In the genomic region with DNA sequence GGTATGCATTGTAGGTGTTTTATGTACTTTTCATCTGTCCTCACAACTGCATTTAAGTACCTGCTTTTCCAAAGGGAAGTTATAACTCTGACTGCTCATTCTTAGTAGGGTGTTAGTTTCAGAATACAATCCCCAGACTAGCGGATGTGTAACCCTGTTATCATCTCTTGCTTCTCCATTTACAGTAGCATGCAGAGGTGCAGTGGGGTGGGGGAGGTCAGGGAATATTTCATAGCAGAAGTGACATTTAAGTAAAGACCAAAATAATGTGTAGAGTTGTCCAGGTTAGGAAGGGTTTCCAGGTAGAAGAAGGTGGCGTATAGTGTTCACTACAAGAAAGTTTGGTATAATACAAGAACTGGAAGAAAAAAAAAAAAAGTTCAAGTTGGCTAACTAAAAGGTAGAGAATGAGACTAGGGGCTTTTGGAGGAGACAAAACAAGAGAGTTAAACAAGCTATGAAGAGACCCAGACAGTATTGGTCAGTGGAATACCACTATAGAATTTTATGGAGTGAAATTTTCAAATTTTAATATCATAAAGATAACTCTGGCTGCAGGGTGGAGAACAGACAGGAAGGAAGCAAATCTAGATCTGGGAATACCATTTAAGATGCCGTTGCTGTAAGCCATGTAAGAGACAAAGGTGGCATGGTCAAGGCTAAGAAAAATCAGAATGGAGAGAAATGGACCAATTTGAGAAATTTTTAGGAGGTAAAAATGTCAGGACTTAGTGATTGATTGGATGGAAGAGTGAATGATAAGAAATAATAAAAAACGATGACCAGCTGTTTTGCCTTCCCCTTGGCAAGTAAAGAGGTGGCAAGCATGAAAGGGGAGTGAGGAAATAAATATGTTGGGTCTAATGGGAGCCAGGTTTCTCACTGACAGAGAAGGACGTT, we compare ENCODE assay signal across 1 cellular context.
TF ChIP-seq lines count a peak whose summit lies in the region.

No MANE protein-coding gene starts in this region.

TF ChIP-seq in K562, 482 proteins besides CTCF, POLR2A, EP300 and RAD21 (continued from another document and continues in another):
- TF ChIP-seq PURB (CRISPR knock-in tag; IDR thresholded peaks at IDR 0.05; ENCODE audit: low read depth): no peak
- TF ChIP-seq MYC (IDR thresholded peaks at IDR 0.05; ENCODE audit: low read depth, low read length): no peak; the same call in 1 of the 2 replicates
- TF ChIP-seq MYC (CRISPR knock-in tag; IDR thresholded peaks at IDR 0.05; ENCODE audit: borderline replicate concordance, low read depth): 0 out of 2 replicates have a peak, but pooled peaks have one; percentile 32
- peak; percentile 18; the same call in 1 of the 2 replicates for TF ChIP-seq SMARCC2 (IDR thresholded peaks at IDR 0.05; ENCODE audit: low read depth)
- no peak for TF ChIP-seq EP400 (IDR thresholded peaks at IDR 0.05)
- TF ChIP-seq, protein P1, sequence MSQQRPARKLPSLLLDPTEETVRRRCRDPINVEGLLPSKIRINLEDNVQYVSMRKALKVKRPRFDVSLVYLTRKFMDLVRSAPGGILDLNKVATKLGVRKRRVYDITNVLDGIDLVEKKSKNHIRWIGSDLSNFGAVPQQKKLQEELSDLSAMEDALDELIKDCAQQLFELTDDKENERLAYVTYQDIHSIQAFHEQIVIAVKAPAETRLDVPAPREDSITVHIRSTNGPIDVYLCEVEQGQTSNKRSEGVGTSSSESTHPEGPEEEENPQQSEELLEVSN (IDR thresholded peaks at IDR 0.05; ENCODE audit: borderline replicate concordance in 1 of 2, extremely low read depth in 1 of 2, insufficient read depth in 1 of 2, insufficient read length in 1 of 2, low read depth in 1 of 2, low read length in 1 of 2, poor library complexity in 1 of 2, severe bottlenecking in 1 of 2): no peak
- no peak for TF ChIP-seq CSDE1 (IDR thresholded peaks at IDR 0.05)
- TF ChIP-seq SAFB (IDR thresholded peaks at IDR 0.05; ENCODE audit: borderline replicate concordance, low read depth, low read length): no peak
- TF ChIP-seq CAMTA2 (CRISPR knock-in tag; conservative IDR thresholded peaks at IDR 0.05): no peak
- no peak for TF ChIP-seq SRSF9 (IDR thresholded peaks at IDR 0.05; ENCODE audit: borderline replicate concordance, low read depth, low read length)
- TF ChIP-seq, protein P2, sequence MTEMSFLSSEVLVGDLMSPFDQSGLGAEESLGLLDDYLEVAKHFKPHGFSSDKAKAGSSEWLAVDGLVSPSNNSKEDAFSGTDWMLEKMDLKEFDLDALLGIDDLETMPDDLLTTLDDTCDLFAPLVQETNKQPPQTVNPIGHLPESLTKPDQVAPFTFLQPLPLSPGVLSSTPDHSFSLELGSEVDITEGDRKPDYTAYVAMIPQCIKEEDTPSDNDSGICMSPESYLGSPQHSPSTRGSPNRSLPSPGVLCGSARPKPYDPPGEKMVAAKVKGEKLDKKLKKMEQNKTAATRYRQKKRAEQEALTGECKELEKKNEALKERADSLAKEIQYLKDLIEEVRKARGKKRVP (CRISPR knock-in tag; IDR thresholded peaks at IDR 0.05): no peak
- TF ChIP-seq MBD2 (IDR thresholded peaks at IDR 0.05; ENCODE audit: borderline replicate concordance, low read depth): no peak
- peak; percentile 38; the same call in 1 of the 2 replicates for TF ChIP-seq DPF2 (IDR thresholded peaks at IDR 0.05)
- no peak for TF ChIP-seq RBM17 (IDR thresholded peaks at IDR 0.05; ENCODE audit: borderline replicate concordance, low read depth, low read length)
- TF ChIP-seq LCOR (CRISPR knock-in tag; IDR thresholded peaks at IDR 0.05): no peak
- TF ChIP-seq, protein P3, sequence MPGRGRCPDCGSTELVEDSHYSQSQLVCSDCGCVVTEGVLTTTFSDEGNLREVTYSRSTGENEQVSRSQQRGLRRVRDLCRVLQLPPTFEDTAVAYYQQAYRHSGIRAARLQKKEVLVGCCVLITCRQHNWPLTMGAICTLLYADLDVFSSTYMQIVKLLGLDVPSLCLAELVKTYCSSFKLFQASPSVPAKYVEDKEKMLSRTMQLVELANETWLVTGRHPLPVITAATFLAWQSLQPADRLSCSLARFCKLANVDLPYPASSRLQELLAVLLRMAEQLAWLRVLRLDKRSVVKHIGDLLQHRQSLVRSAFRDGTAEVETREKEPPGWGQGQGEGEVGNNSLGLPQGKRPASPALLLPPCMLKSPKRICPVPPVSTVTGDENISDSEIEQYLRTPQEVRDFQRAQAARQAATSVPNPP (IDR thresholded peaks at IDR 0.05; ENCODE audit: borderline replicate concordance, insufficient read depth, insufficient read length): no peak
- TF ChIP-seq ZNF764 (CRISPR knock-in tag; IDR thresholded peaks at IDR 0.05; ENCODE audit: low read depth): no peak
- TF ChIP-seq IRF2 (CRISPR knock-in tag; IDR thresholded peaks at IDR 0.05): no peak
- TF ChIP-seq PHTF2 (CRISPR knock-in tag; IDR thresholded peaks at IDR 0.05): no peak
- TF ChIP-seq, protein P4, sequence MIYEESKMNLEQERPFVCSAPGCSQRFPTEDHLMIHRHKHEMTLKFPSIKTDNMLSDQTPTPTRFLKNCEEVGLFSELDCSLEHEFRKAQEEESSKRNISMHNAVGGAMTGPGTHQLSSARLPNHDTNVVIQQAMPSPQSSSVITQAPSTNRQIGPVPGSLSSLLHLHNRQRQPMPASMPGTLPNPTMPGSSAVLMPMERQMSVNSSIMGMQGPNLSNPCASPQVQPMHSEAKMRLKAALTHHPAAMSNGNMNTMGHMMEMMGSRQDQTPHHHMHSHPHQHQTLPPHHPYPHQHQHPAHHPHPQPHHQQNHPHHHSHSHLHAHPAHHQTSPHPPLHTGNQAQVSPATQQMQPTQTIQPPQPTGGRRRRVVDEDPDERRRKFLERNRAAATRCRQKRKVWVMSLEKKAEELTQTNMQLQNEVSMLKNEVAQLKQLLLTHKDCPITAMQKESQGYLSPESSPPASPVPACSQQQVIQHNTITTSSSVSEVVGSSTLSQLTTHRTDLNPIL (CRISPR knock-in tag; IDR thresholded peaks at IDR 0.05): 0 out of 2 replicates have a peak, but pooled peaks have one; percentile 32
- no peak for TF ChIP-seq HNRNPL (IDR thresholded peaks at IDR 0.05; ENCODE audit: low read depth, low read length)
- TF ChIP-seq SRF (CRISPR knock-in tag; IDR thresholded peaks at IDR 0.05): no peak
- no peak for TF ChIP-seq RFX1 (IDR thresholded peaks at IDR 0.05)
- TF ChIP-seq SNIP1 (IDR thresholded peaks at IDR 0.05; ENCODE audit: low read depth): no peak
- TF ChIP-seq NFIC (IDR thresholded peaks at IDR 0.05): no peak
- TF ChIP-seq NUFIP1 (IDR thresholded peaks at IDR 0.05; ENCODE audit: partially characterized antibody): no peak
- TF ChIP-seq TEAD4 (IDR thresholded peaks at IDR 0.05; ENCODE audit: low read length): peak; percentile 23; the same call in 1 of the 2 replicates
- no peak for TF ChIP-seq TEAD4 (CRISPR knock-in tag; IDR thresholded peaks at IDR 0.05; ENCODE audit: borderline replicate concordance)
- TF ChIP-seq ZNF76 (CRISPR knock-in tag; IDR thresholded peaks at IDR 0.05; ENCODE audit: borderline replicate concordance): no peak
- TF ChIP-seq, protein P5, sequence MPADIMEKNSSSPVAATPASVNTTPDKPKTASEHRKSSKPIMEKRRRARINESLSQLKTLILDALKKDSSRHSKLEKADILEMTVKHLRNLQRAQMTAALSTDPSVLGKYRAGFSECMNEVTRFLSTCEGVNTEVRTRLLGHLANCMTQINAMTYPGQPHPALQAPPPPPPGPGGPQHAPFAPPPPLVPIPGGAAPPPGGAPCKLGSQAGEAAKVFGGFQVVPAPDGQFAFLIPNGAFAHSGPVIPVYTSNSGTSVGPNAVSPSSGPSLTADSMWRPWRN (IDR thresholded peaks at IDR 0.05; ENCODE audit: low read depth): no peak
- no peak for TF ChIP-seq GTF2E2 (tag; IDR thresholded peaks at IDR 0.05)
- TF ChIP-seq, protein P6, sequence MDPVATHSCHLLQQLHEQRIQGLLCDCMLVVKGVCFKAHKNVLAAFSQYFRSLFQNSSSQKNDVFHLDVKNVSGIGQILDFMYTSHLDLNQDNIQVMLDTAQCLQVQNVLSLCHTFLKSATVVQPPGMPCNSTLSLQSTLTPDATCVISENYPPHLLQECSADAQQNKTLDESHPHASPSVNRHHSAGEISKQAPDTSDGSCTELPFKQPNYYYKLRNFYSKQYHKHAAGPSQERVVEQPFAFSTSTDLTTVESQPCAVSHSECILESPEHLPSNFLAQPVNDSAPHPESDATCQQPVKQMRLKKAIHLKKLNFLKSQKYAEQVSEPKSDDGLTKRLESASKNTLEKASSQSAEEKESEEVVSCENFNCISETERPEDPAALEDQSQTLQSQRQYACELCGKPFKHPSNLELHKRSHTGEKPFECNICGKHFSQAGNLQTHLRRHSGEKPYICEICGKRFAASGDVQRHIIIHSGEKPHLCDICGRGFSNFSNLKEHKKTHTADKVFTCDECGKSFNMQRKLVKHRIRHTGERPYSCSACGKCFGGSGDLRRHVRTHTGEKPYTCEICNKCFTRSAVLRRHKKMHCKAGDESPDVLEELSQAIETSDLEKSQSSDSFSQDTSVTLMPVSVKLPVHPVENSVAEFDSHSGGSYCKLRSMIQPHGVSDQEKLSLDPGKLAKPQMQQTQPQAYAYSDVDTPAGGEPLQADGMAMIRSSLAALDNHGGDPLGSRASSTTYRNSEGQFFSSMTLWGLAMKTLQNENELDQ (CRISPR knock-in tag; IDR thresholded peaks at IDR 0.05; ENCODE audit: borderline replicate concordance): no peak
- no peak for TF ChIP-seq NFRKB (IDR thresholded peaks at IDR 0.05; ENCODE audit: low read depth)
- TF ChIP-seq, protein P7, sequence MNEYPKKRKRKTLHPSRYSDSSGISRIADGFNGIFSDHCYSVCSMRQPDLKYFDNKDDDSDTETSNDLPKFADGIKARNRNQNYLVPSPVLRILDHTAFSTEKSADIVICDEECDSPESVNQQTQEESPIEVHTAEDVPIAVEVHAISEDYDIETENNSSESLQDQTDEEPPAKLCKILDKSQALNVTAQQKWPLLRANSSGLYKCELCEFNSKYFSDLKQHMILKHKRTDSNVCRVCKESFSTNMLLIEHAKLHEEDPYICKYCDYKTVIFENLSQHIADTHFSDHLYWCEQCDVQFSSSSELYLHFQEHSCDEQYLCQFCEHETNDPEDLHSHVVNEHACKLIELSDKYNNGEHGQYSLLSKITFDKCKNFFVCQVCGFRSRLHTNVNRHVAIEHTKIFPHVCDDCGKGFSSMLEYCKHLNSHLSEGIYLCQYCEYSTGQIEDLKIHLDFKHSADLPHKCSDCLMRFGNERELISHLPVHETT (CRISPR knock-in tag; conservative IDR thresholded peaks at IDR 0.05 in 1 of 2, IDR thresholded peaks at IDR 0.05 in 1 of 2): no peak
- peak; percentile 64 for TF ChIP-seq MEIS2 (IDR thresholded peaks at IDR 0.05; ENCODE audit: partially characterized antibody)
- no peak for TF ChIP-seq MYBL2 (IDR thresholded peaks at IDR 0.05; ENCODE audit: low read depth)
- no peak for TF ChIP-seq MYBL2 (CRISPR knock-in tag; IDR thresholded peaks at IDR 0.05; ENCODE audit: borderline replicate concordance)
- peak; percentile 67 for TF ChIP-seq ETV1 (tag; conservative IDR thresholded peaks at IDR 0.05; ENCODE audit: low read depth)
- TF ChIP-seq, protein P8, sequence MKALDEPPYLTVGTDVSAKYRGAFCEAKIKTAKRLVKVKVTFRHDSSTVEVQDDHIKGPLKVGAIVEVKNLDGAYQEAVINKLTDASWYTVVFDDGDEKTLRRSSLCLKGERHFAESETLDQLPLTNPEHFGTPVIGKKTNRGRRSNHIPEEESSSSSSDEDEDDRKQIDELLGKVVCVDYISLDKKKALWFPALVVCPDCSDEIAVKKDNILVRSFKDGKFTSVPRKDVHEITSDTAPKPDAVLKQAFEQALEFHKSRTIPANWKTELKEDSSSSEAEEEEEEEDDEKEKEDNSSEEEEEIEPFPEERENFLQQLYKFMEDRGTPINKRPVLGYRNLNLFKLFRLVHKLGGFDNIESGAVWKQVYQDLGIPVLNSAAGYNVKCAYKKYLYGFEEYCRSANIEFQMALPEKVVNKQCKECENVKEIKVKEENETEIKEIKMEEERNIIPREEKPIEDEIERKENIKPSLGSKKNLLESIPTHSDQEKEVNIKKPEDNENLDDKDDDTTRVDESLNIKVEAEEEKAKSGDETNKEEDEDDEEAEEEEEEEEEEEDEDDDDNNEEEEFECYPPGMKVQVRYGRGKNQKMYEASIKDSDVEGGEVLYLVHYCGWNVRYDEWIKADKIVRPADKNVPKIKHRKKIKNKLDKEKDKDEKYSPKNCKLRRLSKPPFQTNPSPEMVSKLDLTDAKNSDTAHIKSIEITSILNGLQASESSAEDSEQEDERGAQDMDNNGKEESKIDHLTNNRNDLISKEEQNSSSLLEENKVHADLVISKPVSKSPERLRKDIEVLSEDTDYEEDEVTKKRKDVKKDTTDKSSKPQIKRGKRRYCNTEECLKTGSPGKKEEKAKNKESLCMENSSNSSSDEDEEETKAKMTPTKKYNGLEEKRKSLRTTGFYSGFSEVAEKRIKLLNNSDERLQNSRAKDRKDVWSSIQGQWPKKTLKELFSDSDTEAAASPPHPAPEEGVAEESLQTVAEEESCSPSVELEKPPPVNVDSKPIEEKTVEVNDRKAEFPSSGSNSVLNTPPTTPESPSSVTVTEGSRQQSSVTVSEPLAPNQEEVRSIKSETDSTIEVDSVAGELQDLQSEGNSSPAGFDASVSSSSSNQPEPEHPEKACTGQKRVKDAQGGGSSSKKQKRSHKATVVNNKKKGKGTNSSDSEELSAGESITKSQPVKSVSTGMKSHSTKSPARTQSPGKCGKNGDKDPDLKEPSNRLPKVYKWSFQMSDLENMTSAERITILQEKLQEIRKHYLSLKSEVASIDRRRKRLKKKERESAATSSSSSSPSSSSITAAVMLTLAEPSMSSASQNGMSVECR (CRISPR knock-in tag; IDR thresholded peaks at IDR 0.05): no peak
- TF ChIP-seq, protein P9, sequence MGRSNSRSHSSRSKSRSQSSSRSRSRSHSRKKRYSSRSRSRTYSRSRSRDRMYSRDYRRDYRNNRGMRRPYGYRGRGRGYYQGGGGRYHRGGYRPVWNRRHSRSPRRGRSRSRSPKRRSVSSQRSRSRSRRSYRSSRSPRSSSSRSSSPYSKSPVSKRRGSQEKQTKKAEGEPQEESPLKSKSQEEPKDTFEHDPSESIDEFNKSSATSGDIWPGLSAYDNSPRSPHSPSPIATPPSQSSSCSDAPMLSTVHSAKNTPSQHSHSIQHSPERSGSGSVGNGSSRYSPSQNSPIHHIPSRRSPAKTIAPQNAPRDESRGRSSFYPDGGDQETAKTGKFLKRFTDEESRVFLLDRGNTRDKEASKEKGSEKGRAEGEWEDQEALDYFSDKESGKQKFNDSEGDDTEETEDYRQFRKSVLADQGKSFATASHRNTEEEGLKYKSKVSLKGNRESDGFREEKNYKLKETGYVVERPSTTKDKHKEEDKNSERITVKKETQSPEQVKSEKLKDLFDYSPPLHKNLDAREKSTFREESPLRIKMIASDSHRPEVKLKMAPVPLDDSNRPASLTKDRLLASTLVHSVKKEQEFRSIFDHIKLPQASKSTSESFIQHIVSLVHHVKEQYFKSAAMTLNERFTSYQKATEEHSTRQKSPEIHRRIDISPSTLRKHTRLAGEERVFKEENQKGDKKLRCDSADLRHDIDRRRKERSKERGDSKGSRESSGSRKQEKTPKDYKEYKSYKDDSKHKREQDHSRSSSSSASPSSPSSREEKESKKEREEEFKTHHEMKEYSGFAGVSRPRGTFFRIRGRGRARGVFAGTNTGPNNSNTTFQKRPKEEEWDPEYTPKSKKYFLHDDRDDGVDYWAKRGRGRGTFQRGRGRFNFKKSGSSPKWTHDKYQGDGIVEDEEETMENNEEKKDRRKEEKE (IDR thresholded peaks at IDR 0.05; ENCODE audit: borderline replicate concordance in 1 of 2, control insufficient read depth in 1 of 2, low read depth in 2 of 2, low read length in 1 of 2): no peak
- no peak for TF ChIP-seq ZNF785 (CRISPR knock-in tag; IDR thresholded peaks at IDR 0.05)
- TF ChIP-seq NFIX (CRISPR knock-in tag; IDR thresholded peaks at IDR 0.05; ENCODE audit: low read depth): no peak
- no peak for TF ChIP-seq ZBTB1 (CRISPR knock-in tag; IDR thresholded peaks at IDR 0.05; ENCODE audit: borderline replicate concordance, low read depth)
- TF ChIP-seq PML (IDR thresholded peaks at IDR 0.05; ENCODE audit: low read length): no peak
